20 cellular contexts compared by ENCODE assay signal in the genomic region with DNA sequence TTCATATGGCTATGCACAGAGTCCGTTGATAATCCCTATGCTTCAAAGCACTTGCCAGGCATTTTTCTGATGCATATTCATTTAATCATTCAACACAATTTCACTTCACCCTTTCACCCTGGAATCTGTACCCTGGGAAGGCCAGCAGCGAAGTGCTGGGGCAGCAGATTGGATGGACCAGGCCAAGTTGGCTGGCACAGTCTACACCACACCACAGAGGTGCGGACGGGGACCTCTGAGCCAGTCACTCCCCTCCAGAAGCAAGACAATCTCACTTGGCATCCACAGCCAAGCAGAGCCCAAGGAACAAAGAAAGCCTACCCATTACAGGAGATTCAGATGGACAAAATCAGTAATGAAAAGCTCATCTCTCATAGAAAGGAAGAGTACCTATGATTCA.
DNase-seq lines count a peak whose midpoint lies in the region; ATAC-seq and TF ChIP-seq lines count a peak whose summit lies in the region.
"Had no signal": no experiment of that assay in that cellular context is flagged by ENCODE, and none has a peak within 500 bp of the region (broad histone marks: within the 10 kb centered on the region; RNA-seq: fewer than 3 reads in every experiment).

No MANE protein-coding gene starts in this region.

- no peak overlapping the region for H3K4me3 Mint-ChIP-seq in brain
- H3K4me3 Mint-ChIP-seq: B cell; CD4-positive, alpha-beta T cell; CD8-positive, alpha-beta T cell had no signal

- H3K36me3 Mint-ChIP-seq in brain, result no peaks in the 10 kb centered on the region
- H3K36me3 Mint-ChIP-seq: CD8-positive, alpha-beta T cell had no signal

- H3K27me3 ChIP-seq in right atrium auricular region, result no peaks in the 10 kb centered on the region
- no peaks in the 10 kb centered on the region for H3K27me3 ChIP-seq in prostate gland (replicated peaks; ENCODE audit: insufficient read depth)
- H3K27me3 ChIP-seq: BLaER1 treated with 17β-estradiol and CSF1 and Interleukin-3, amounts not matched to agents 10 nM and 100 nM had no signal

- H3K36me3 ChIP-seq in right atrium auricular region (no peaks in the 10 kb centered on the region), prostate gland (no peaks in the 10 kb centered on the region)
- H3K36me3 ChIP-seq: BLaER1 treated with 17β-estradiol and CSF1 and Interleukin-3, amounts not matched to agents 10 nM and 100 nM had no signal

- H3K9me3 ChIP-seq in right atrium auricular region (no peaks in the 10 kb centered on the region), prostate gland (no peaks in the 10 kb centered on the region)
- H3K9me3 ChIP-seq: A549; BLaER1 treated with 17β-estradiol and CSF1 and Interleukin-3, amounts not matched to agents 10 nM and 100 nM; Caco-2 had no signal

- ATAC-seq in Right ventricle myocardium inferior, result peak; percentile 80
- peak; percentile 80 for ATAC-seq in left ventricle myocardium superior
- ATAC-seq in HG02642 (IDR thresholded peaks at IDR 0.05; ENCODE audit: poor library complexity, unreplicated experiment), result no peak
- ATAC-seq: A549; CD8-positive, alpha-beta T cell had no signal

- H3K27ac ChIP-seq in right atrium auricular region (no peak overlapping the region), prostate gland (no peak overlapping the region)
- H3K27ac ChIP-seq: 22Rv1; A549; BLaER1 treated with 17β-estradiol and CSF1 and Interleukin-3, amounts not matched to agents 10 nM and 100 nM; C4-2B had no signal

- TF ChIP-seq POLR2A in prostate gland (IDR thresholded peaks at IDR 0.05), result no peak

- H3K4me1 ChIP-seq in right atrium auricular region, result no peaks in the 10 kb centered on the region
- H3K4me1 ChIP-seq in prostate gland (replicated peaks), result no peaks in the 10 kb centered on the region
- H3K4me1 ChIP-seq: A549; BLaER1 treated with 17β-estradiol and CSF1 and Interleukin-3, amounts not matched to agents 10 nM and 100 nM; Caco-2 had no signal

- H3K4me3 ChIP-seq in right atrium auricular region (no peak overlapping the region), prostate gland (no peak overlapping the region)
- H3K4me3 ChIP-seq: A549; BLaER1 treated with 17β-estradiol and CSF1 and Interleukin-3, amounts not matched to agents 10 nM and 100 nM had no signal

- peak; percentile 68 for DNase-seq in Right ventricle myocardium inferior (ENCODE audit: missing footprints)
- no peak for DNase-seq in right atrium auricular region (ENCODE audit: low spot score)
- peak; percentile 31 for DNase-seq in cardiac septum (ENCODE audit: low spot score)
- peak; percentile 53 for DNase-seq in left ventricle myocardium superior
- DNase-seq in head of caudate nucleus, result no peak
- DNase-seq in prostate gland (ENCODE audit: low spot score), result no peak
- DNase-seq: AML-193; Caco-2; Calu3; CD4-positive, alpha-beta T cell; CD8-positive, alpha-beta T cell; DMS79 treated with DMSO at 0.1 percent for 48 hours; GF-D8 had no signal

- intact Hi-C loops in Right ventricle myocardium inferior (cut with DNase I) (no loop called here), cardiac septum (cut with DNase I) (no loop called here), left ventricle myocardium superior (cut with micrococcal nuclease) (no loop called here), head of caudate nucleus (cut with DNase I) (no loop called here), prostate gland (cut with DNase I) (no loop called here)

- H3K4me1 Mint-ChIP-seq in brain, result peaks cover 19% of the 10 kb centered on the region
- H3K4me1 Mint-ChIP-seq: B cell had no signal

- H3K9me3 Mint-ChIP-seq in brain, result peaks cover 0 to 2% (median 0%) of the 10 kb centered on the region in 5 experiments
- H3K9me3 Mint-ChIP-seq: CD4-positive, alpha-beta T cell; CD8-positive, alpha-beta T cell had no signal

- peaks cover 8% of the 10 kb centered on the region for H3K27me3 Mint-ChIP-seq in brain

- peak overlapping the region in 3 of 5 experiments; percentile 30 to 91 (median 81) for H3K27ac Mint-ChIP-seq in brain
- H3K27ac Mint-ChIP-seq: B cell; CD4-positive, alpha-beta T cell; CD8-positive, alpha-beta T cell had no signal

- no peak for TF ChIP-seq CTCF in right atrium auricular region (IDR thresholded peaks at IDR 0.05)
- no peak for TF ChIP-seq CTCF in brain (conservative IDR thresholded peaks at IDR 0.05)
- TF ChIP-seq CTCF in prostate gland (IDR thresholded peaks at IDR 0.05), result no peak

- WGBS in prostate gland, result 93% methylated on average over 4 of the region's 4 CpGs

Comparison
In these comparisons a context has a peak if more than half of its experiments do, and no peak if none do; other contexts are left out.
1. DNase-seq: peak in Right ventricle myocardium inferior (single experiment), cardiac septum (single experiment) and left ventricle myocardium superior (single experiment); none in right atrium auricular region (single experiment), head of caudate nucleus (0 of 42) and prostate gland (single experiment).